In the genomic region with DNA sequence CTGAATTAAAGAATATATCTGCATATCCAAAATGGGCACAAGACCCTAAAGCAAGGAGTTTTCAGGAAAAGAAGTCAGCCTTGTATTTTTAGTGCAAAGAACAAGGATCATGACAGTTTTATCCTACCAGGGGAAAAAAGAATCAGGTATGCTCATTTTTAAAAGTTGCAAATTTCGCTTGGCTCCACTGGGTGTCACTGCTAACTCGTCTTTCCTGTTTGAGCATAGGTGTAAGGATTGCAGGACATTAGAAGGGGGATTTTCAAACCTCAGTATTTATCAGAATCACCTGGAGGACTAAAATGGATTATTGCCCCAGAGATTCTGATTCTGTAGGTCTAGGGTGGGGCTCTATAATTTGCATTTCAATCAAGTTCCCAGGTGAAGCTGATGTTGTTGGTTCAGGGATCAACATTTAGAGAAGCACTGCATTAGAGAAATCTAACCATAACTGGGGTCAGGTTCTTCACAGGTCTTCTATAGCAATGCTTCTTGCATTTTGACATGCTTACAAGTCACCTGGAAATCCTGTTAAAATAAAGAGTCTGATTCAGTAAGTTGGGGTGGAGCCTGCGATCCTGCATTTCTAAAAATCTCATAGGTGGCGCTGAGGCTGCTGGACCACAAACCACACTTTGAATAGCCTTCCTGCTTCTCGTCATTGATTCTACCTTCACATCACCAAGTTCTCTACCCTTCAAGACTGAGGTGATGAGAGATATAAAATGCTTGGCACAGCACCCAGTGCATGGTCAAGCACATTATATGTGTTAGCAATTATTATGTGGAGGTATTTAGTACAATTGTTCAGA, we compare ENCODE assay signal across 8 cellular contexts. TPM values are rescaled to one million over a fixed set of nuclear protein-coding genes. Genes with fewer than 3 reads are reported as not detected.
DNase-seq lines count a peak whose midpoint lies in the region; ATAC-seq, FAIRE-seq and TF ChIP-seq lines count a peak whose summit lies in the region.

No MANE protein-coding gene starts in this region.

- peaks cover 10% of the 10 kb centered on the region for H3K9me3 Mint-ChIP-seq in WTC11
- no peaks in the 10 kb centered on the region for H3K9me3 Mint-ChIP-seq in T-helper 2 cell treated with Interferon-gamma antibody and Interleukin-4, amounts not matched to agents 5 μg/mL and 100 μg/mL, for 36 hours

- H3K27me3 Mint-ChIP-seq in WTC11 (ENCODE audit: low read depth) = no peaks in the 10 kb centered on the region
- H3K27me3 Mint-ChIP-seq in T-helper 2 cell treated with Interferon-gamma antibody and Interleukin-4, amounts not matched to agents 5 μg/mL and 100 μg/mL, for 36 hours (ENCODE audit: low read depth) = peaks cover 16% of the 10 kb centered on the region

- H3K4me1 Mint-ChIP-seq in WTC11 = peaks cover 15% of the 10 kb centered on the region
- H3K4me1 Mint-ChIP-seq in T-helper 2 cell treated with Interferon-gamma antibody and Interleukin-4, amounts not matched to agents 5 μg/mL and 100 μg/mL, for 36 hours (ENCODE audit: low read depth) = peaks cover 7% of the 10 kb centered on the region

- TF ChIP-seq CTCF in D721Med (IDR thresholded peaks at IDR 0.05; ENCODE audit: insufficient read depth, missing control alignments) (peak; percentile 93), WTC11 (IDR thresholded peaks at IDR 0.05) (peak; percentile 39; the same call in 1 of the 2 replicates)

- CTCF ChIA-PET in WTC11 (lab: Charles Lee) = interaction anchor here (0.6 kb wide), 1 partner anchor 38 kb away, joined by 3 read pairs; no protein-coding TSS in a partner anchor

- no peak overlapping the region for H3K27ac Mint-ChIP-seq in WTC11
- H3K27ac Mint-ChIP-seq in T-helper 2 cell treated with Interferon-gamma antibody and Interleukin-4, amounts not matched to agents 5 μg/mL and 100 μg/mL, for 36 hours = no peak overlapping the region

- H3K36me3 Mint-ChIP-seq in WTC11 = no peaks in the 10 kb centered on the region
- peaks cover 7% of the 10 kb centered on the region for H3K36me3 Mint-ChIP-seq in T-helper 2 cell treated with Interferon-gamma antibody and Interleukin-4, amounts not matched to agents 5 μg/mL and 100 μg/mL, for 36 hours (ENCODE audit: low read depth)

- FAIRE-seq in D721Med (lab: Jason Lieb, UNC) = peak; percentile 98

- H3K4me3 Mint-ChIP-seq in WTC11 = no peak overlapping the region
- no peak overlapping the region for H3K4me3 Mint-ChIP-seq in T-helper 2 cell treated with Interferon-gamma antibody and Interleukin-4, amounts not matched to agents 5 μg/mL and 100 μg/mL, for 36 hours

- DNase-seq in D721Med (ENCODE audit: insufficient read length, low spot score) (no peak), NCI-H128 (lab: John Stamatoyannopoulos, UW; ENCODE audit: unreplicated experiment) (peak; percentile 12), WTC11 (ENCODE audit: low spot score) (peak; percentile 18), left lobe of liver (ENCODE audit: low spot score) (no peak), GDM1 (lab: John Stamatoyannopoulos, UW) (no peak)
- DNase-seq in T-helper 2 cell treated with Interferon-gamma antibody and Interleukin-4, amounts not matched to agents 5 μg/mL and 100 μg/mL, for 36 hours (ENCODE audit: low spot score) = no peak
- no peak for DNase-seq in activated CD4-positive, alpha-beta T cell treated with anti-CD3 and anti-CD28 coated beads for 1 hour

- ATAC-seq in GM19351 (IDR thresholded peaks at IDR 0.05; ENCODE audit: unreplicated experiment) (peak; percentile 76), WTC11 (peak; percentile 90), left lobe of liver (peak; percentile 70)

- POLR2A ChIA-PET in WTC11 (lab: Charles Lee) = no interaction called here

TF ChIP-seq in WTC11, 78 proteins besides CTCF, POLR2A, EP300 and RAD21:
- no peak for TF ChIP-seq ZNF317 (CRISPR knock-in tag; IDR thresholded peaks at IDR 0.05; ENCODE audit: borderline replicate concordance, low read depth)
- TF ChIP-seq CREM (CRISPR knock-in tag; IDR thresholded peaks at IDR 0.05) = no peak
- TF ChIP-seq, protein P1, sequence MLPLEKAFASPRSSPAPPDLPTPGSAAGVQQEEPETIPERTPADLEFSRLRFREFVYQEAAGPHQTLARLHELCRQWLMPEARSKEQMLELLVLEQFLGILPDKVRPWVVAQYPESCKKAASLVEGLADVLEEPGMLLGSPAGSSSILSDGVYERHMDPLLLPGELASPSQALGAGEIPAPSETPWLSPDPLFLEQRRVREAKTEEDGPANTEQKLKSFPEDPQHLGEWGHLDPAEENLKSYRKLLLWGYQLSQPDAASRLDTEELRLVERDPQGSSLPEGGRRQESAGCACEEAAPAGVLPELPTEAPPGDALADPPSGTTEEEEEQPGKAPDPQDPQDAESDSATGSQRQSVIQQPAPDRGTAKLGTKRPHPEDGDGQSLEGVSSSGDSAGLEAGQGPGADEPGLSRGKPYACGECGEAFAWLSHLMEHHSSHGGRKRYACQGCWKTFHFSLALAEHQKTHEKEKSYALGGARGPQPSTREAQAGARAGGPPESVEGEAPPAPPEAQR (CRISPR knock-in tag; IDR thresholded peaks at IDR 0.05) = no peak
- no peak for TF ChIP-seq FOXK1 (CRISPR knock-in tag; IDR thresholded peaks at IDR 0.05)
- TF ChIP-seq, protein P2, sequence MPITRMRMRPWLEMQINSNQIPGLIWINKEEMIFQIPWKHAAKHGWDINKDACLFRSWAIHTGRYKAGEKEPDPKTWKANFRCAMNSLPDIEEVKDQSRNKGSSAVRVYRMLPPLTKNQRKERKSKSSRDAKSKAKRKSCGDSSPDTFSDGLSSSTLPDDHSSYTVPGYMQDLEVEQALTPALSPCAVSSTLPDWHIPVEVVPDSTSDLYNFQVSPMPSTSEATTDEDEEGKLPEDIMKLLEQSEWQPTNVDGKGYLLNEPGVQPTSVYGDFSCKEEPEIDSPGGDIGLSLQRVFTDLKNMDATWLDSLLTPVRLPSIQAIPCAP (CRISPR knock-in tag; IDR thresholded peaks at IDR 0.05) = no peak
- TF ChIP-seq CREB1 (CRISPR knock-in tag; IDR thresholded peaks at IDR 0.05) = no peak
- TF ChIP-seq FOXP1 (CRISPR knock-in tag; IDR thresholded peaks at IDR 0.05; ENCODE audit: borderline replicate concordance) = no peak
- no peak for TF ChIP-seq SMAD3 (CRISPR knock-in tag; IDR thresholded peaks at IDR 0.05; ENCODE audit: borderline replicate concordance)
- TF ChIP-seq, protein P3, sequence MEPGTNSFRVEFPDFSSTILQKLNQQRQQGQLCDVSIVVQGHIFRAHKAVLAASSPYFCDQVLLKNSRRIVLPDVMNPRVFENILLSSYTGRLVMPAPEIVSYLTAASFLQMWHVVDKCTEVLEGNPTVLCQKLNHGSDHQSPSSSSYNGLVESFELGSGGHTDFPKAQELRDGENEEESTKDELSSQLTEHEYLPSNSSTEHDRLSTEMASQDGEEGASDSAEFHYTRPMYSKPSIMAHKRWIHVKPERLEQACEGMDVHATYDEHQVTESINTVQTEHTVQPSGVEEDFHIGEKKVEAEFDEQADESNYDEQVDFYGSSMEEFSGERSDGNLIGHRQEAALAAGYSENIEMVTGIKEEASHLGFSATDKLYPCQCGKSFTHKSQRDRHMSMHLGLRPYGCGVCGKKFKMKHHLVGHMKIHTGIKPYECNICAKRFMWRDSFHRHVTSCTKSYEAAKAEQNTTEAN (CRISPR knock-in tag; IDR thresholded peaks at IDR 0.05) = no peak

RNA-seq across cellular contexts. Expression of a gene that starts 39.6 kb away (rescaled TPM):
- total RNA-seq in WTC11 (2021) = 25.9 to 32.9 TPM (median 26.1 TPM) in 3 replicates
- total RNA-seq in left lobe of liver = 0.45 TPM

Comparison
In these comparisons a context has a peak if more than half of its experiments do, and no peak if none do; other contexts are left out.
1. DNase-seq: peak in NCI-H128 (single experiment) and WTC11 (single experiment); none in D721Med (single experiment), left lobe of liver (single experiment), T-helper 2 cell treated with Interferon-gamma antibody and Interleukin-4, amounts not matched to agents 5 μg/mL and 100 μg/mL, for 36 hours (single experiment), GDM1 (single experiment) and activated CD4-positive, alpha-beta T cell treated with anti-CD3 and anti-CD28 coated beads for 1 hour (single experiment).
2. RNA of a gene that starts 39.6 kb away (total RNA-seq): 25.9 to 32.9 TPM in WTC11; 0.45 TPM in left lobe of liver (single experiment); every median in the first group is over 10 times any median in the second.
3. Peak in every context shown above with its lines, with median percentiles within 50 percentile points of each other: ATAC-seq.